In the genomic region with DNA sequence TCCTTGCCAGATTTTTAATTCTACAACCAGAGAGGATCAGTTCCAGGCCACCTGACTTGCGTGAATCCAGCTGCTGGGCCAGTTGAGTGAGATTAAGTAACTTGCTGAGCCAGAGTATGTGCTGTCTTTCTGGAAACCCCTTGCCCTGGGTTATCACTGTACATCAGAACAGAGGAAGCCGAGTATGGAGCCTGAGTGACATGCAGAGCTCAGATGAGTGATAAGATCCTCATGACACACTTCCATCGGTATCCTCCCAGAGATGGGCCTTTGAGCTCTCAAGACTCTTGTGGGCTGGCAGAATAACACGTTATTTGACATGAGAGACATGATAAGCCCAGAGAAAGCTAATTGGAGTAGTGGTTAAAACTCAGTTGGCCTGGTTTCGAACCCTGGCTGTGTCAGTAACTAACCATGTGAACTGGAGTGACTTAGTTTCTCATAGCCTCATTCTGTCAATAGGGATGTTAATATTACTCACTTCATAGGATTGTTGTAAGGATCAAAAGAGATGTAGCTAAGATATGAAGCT, we compare ENCODE assay signal across 12 cellular contexts.
DNase-seq lines count a peak whose midpoint lies in the region; ATAC-seq and TF ChIP-seq lines count a peak whose summit lies in the region.
"Had no signal": no experiment of that assay in that cellular context is flagged by ENCODE, and none has a peak within 500 bp of the region (broad histone marks: within the 10 kb centered on the region; RNA-seq: fewer than 3 reads in every experiment).

No MANE protein-coding gene starts in this region.

- H4K8ac ChIP-seq in mesenchymal stem cell (ENCODE audit: low read length) = no peak overlapping the region

- peaks cover 1% of the 10 kb centered on the region for H3K4me1 ChIP-seq in mesenchymal stem cell (ENCODE audit: control insufficient read depth, insufficient read depth, low read depth, low read length)
- no peaks in the 10 kb centered on the region for H3K4me1 ChIP-seq in GM23338 (ENCODE audit: insufficient read depth)

- peak overlapping the region; percentile 88 for H2BK15ac ChIP-seq in mesenchymal stem cell (ENCODE audit: low read depth, poor library complexity, severe bottlenecking)

- H3K27ac Mint-ChIP-seq in GM23338 = no peak overlapping the region

- H3K27me3 Mint-ChIP-seq in GM23338 (ENCODE audit: insufficient read depth, low read depth, poor library complexity) = no peaks in the 10 kb centered on the region

- no peak overlapping the region for H3K4ac ChIP-seq in mesenchymal stem cell (ENCODE audit: low read depth in 1 of 2, low read length in 2 of 2)

- H3K4me3 Mint-ChIP-seq in GM23338 = no peak overlapping the region

- no peak overlapping the region for H3K9ac ChIP-seq in mesenchymal stem cell (ENCODE audit: low read length)

- H3K4me2 ChIP-seq in mesenchymal stem cell (ENCODE audit: low read length, poor library complexity, severe bottlenecking) (no peak overlapping the region), GM23338 (no peak overlapping the region)

- no peak overlapping the region for H3K14ac ChIP-seq in mesenchymal stem cell (ENCODE audit: low read length in 2 of 2)

- H3K27me3 ChIP-seq in mesenchymal stem cell (ENCODE audit: control insufficient read depth in 1 of 2, insufficient read depth in 1 of 2, low read length in 2 of 2) (no peaks in the 10 kb centered on the region), GM23338 (ENCODE audit: insufficient read depth) (no peaks in the 10 kb centered on the region)
- H3K27me3 ChIP-seq: right atrium auricular region had no signal

- 81% methylated on average over 5 of the region's 5 CpGs for WGBS in mesenchymal stem cell

- H3K36me3 Mint-ChIP-seq in GM23338 (ENCODE audit: low read depth) = no peaks in the 10 kb centered on the region

- peak; percentile 7 for DNase-seq in stimulated activated naive CD4-positive, alpha-beta T cell treated with Interleukin-2 at 50 U/mL for 16 hours (lab: John Stamatoyannopoulos, UW)
- no peak for DNase-seq in stimulated activated naive CD4-positive, alpha-beta T cell (lab: John Stamatoyannopoulos, UW)
- peak; percentile 4 to 20 for DNase-seq in activated CD4-positive, alpha-beta T cell treated with anti-CD3 and anti-CD28 coated beads, Interleukin-2, amount 50 U/mL, for 48 hours
- DNase-seq in mesenchymal stem cell (no peak), pons (ENCODE audit: low spot score) (no peak), GM23338 (ENCODE audit: low spot score) (no peak), NCI-H2196 (lab: John Stamatoyannopoulos, UW; ENCODE audit: unreplicated experiment) (no peak)
- DNase-seq: COR-L47, dermis blood vessel endothelial cell, substantia nigra had no signal

- H2BK120ac ChIP-seq in mesenchymal stem cell (ENCODE audit: low read depth, low read length) = no peak overlapping the region

- no peak overlapping the region for H4K91ac ChIP-seq in mesenchymal stem cell (ENCODE audit: low read length)

- no peaks in the 10 kb centered on the region for H3K9me2 ChIP-seq in GM23338 (ENCODE audit: insufficient read depth)

- peak overlapping the region in 1 of 2 experiments; percentile 18 for H3K23ac ChIP-seq in mesenchymal stem cell (ENCODE audit: low read length in 2 of 2)

- H3K79me1 ChIP-seq in mesenchymal stem cell (replicated peaks; ENCODE audit: low read length, poor library complexity, severe bottlenecking) = no peaks in the 10 kb centered on the region

- H3K27ac ChIP-seq in mesenchymal stem cell (ENCODE audit: low read length, poor library complexity, severe bottlenecking) = no peak overlapping the region
- H3K27ac ChIP-seq in GM23338 (ENCODE audit: low read depth) = no peak overlapping the region
- H3K27ac ChIP-seq: right atrium auricular region had no signal

- H2BK12ac ChIP-seq in mesenchymal stem cell (ENCODE audit: low read length in 2 of 2) = no peak overlapping the region

- H3K9me3 Mint-ChIP-seq in GM23338 = no peaks in the 10 kb centered on the region; the same call in 2 of the 3 replicates

- peaks cover 17% of the 10 kb centered on the region for H3K4me1 Mint-ChIP-seq in GM23338

- H3F3A ChIP-seq in GM23338 (replicated peaks; ENCODE audit: low read depth) = no peaks in the 10 kb centered on the region

- H4K20me1 ChIP-seq in GM23338 (replicated peaks; ENCODE audit: insufficient read depth) = no peaks in the 10 kb centered on the region

- H2AFZ ChIP-seq in mesenchymal stem cell (ENCODE audit: low read depth, low read length) = no peak overlapping the region
- H2AFZ ChIP-seq in GM23338 = no peak overlapping the region

- no peak overlapping the region for H2BK5ac ChIP-seq in mesenchymal stem cell (ENCODE audit: low read depth, low read length, poor library complexity, severe bottlenecking)

- no peak for TF ChIP-seq CTCF in GM23338 (conservative IDR thresholded peaks at IDR 0.05; ENCODE audit: low read depth in 2 of 2)

- H3K4me3 ChIP-seq in mesenchymal stem cell (ENCODE audit: insufficient read depth in 1 of 2, low read depth in 1 of 2, low read length in 2 of 2) = no peak overlapping the region
- no peak overlapping the region for H3K4me3 ChIP-seq in GM23338
- H3K4me3 ChIP-seq: right atrium auricular region had no signal

- no peaks in the 10 kb centered on the region for H3K79me2 ChIP-seq in GM23338 (replicated peaks; ENCODE audit: insufficient read depth)

- ATAC-seq in HG03175 (IDR thresholded peaks at IDR 0.05; ENCODE audit: unreplicated experiment) = no peak
- ATAC-seq in GM23338 = no peak

- H2AK5ac ChIP-seq in mesenchymal stem cell (ENCODE audit: low read length, severe bottlenecking) = peak overlapping the region; percentile 61

- no peak overlapping the region for H3K18ac ChIP-seq in mesenchymal stem cell (ENCODE audit: low read depth in 1 of 2, low read length in 2 of 2)

- H3K36me3 ChIP-seq in mesenchymal stem cell (ENCODE audit: control insufficient read depth in 1 of 2, insufficient read depth in 2 of 2, low read depth in 1 of 2, low read length in 2 of 2) (no peaks in the 10 kb centered on the region), GM23338 (ENCODE audit: insufficient read depth) (no peaks in the 10 kb centered on the region)
- H3K36me3 ChIP-seq: right atrium auricular region had no signal

- H3K9me3 ChIP-seq in mesenchymal stem cell (ENCODE audit: control insufficient read depth, low read length) = no peaks in the 10 kb centered on the region
- H3K9me3 ChIP-seq: right atrium auricular region had no signal

TF ChIP-seq in GM23338, 12 proteins besides CTCF, POLR2A, EP300 and RAD21 (continues in another document):
- TF ChIP-seq EZH2 (IDR thresholded peaks at IDR 0.05; ENCODE audit: low read depth, unreplicated experiment) (no peak), CREB1 (CRISPR knock-in tag; IDR thresholded peaks at IDR 0.05; ENCODE audit: low read depth) (no peak), STAT1 (IDR thresholded peaks at IDR 0.05; ENCODE audit: unreplicated experiment) (no peak), JUNB (IDR thresholded peaks at IDR 0.05; ENCODE audit: unreplicated experiment) (no peak), ZNF114 (CRISPR knock-in tag; IDR thresholded peaks at IDR 0.05) (no peak), EZH2phosphoT487 (IDR thresholded peaks at IDR 0.05; ENCODE audit: unreplicated experiment) (no peak), NANOG (IDR thresholded peaks at IDR 0.05; ENCODE audit: borderline replicate concordance) (no peak)
- TF ChIP-seq, protein P1, sequence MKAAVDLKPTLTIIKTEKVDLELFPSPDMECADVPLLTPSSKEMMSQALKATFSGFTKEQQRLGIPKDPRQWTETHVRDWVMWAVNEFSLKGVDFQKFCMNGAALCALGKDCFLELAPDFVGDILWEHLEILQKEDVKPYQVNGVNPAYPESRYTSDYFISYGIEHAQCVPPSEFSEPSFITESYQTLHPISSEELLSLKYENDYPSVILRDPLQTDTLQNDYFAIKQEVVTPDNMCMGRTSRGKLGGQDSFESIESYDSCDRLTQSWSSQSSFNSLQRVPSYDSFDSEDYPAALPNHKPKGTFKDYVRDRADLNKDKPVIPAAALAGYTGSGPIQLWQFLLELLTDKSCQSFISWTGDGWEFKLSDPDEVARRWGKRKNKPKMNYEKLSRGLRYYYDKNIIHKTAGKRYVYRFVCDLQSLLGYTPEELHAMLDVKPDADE (IDR thresholded peaks at IDR 0.05) = no peak
- TF ChIP-seq, protein P2, sequence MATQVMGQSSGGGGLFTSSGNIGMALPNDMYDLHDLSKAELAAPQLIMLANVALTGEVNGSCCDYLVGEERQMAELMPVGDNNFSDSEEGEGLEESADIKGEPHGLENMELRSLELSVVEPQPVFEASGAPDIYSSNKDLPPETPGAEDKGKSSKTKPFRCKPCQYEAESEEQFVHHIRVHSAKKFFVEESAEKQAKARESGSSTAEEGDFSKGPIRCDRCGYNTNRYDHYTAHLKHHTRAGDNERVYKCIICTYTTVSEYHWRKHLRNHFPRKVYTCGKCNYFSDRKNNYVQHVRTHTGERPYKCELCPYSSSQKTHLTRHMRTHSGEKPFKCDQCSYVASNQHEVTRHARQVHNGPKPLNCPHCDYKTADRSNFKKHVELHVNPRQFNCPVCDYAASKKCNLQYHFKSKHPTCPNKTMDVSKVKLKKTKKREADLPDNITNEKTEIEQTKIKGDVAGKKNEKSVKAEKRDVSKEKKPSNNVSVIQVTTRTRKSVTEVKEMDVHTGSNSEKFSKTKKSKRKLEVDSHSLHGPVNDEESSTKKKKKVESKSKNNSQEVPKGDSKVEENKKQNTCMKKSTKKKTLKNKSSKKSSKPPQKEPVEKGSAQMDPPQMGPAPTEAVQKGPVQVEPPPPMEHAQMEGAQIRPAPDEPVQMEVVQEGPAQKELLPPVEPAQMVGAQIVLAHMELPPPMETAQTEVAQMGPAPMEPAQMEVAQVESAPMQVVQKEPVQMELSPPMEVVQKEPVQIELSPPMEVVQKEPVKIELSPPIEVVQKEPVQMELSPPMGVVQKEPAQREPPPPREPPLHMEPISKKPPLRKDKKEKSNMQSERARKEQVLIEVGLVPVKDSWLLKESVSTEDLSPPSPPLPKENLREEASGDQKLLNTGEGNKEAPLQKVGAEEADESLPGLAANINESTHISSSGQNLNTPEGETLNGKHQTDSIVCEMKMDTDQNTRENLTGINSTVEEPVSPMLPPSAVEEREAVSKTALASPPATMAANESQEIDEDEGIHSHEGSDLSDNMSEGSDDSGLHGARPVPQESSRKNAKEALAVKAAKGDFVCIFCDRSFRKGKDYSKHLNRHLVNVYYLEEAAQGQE (IDR thresholded peaks at IDR 0.05; ENCODE audit: unreplicated experiment) = no peak

Comparison
In these comparisons a context has a peak if more than half of its experiments do, and no peak if none do; other contexts are left out.
1. DNase-seq: peak in stimulated activated naive CD4-positive, alpha-beta T cell treated with Interleukin-2 at 50 U/mL for 16 hours (single experiment) and activated CD4-positive, alpha-beta T cell treated with anti-CD3 and anti-CD28 coated beads, Interleukin-2, amount 50 U/mL, for 48 hours (2 of 2); none in stimulated activated naive CD4-positive, alpha-beta T cell (0 of 6), mesenchymal stem cell (single experiment), pons (single experiment), GM23338 (single experiment) and NCI-H2196 (single experiment).